Comparison of ENCODE assay signal across 8 cellular contexts in the genomic region with DNA sequence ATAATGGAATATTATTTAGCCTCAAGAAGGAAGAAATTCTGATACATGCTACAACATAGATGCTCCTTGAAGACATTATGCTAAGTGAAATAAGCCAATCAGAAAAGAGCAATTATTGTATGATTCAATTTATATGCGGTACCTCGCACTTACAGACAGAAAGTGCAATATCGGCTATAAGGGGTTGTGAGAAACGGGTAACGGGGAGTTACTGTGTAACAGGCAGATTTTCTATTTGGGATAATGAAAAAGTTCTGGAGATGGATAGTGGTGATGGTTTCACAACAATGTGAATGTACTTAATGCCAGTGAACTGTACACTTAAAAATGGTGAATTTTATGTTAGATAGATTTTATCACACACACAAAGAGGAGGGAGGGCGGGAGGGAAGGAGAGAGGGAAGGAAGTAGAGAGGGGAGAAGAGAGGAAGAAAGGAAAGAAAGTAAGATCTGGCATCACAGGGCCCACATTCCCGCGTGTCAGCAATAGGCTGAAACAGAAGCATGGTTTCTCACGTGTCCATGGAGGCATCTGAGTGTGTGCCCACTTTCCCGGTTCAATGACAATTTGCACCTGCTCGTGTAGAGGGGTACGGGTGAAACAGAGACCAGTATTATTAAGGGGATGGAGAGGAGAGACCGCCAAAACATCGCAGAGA. TPM values are rescaled to one million over a fixed set of nuclear protein-coding genes. Genes with fewer than 3 reads are reported as not detected.
DNase-seq lines count a peak whose midpoint lies in the region; ATAC-seq, FAIRE-seq and TF ChIP-seq lines count a peak whose summit lies in the region.

No MANE protein-coding gene starts in this region.

- H3K36me3 ChIP-seq in BJ (ENCODE audit: control insufficient read depth, insufficient read depth, low read length) (no peaks in the 10 kb centered on the region), keratinocyte (ENCODE audit: control insufficient read depth in 2 of 2, extremely low read depth in 1 of 2, insufficient read depth in 2 of 2, low read length in 2 of 2) (no peaks in the 10 kb centered on the region)

- peak overlapping the region; percentile 80 for H3K9ac ChIP-seq in keratinocyte (ENCODE audit: control insufficient read depth, extremely low read depth, insufficient read depth, low read length)

- no peaks in the 10 kb centered on the region for H3K9me1 ChIP-seq in keratinocyte (ENCODE audit: control insufficient read depth, extremely low read depth, insufficient read depth, low read length)

- TF ChIP-seq CTCF in BJ (IDR thresholded peaks at IDR 0.05; ENCODE audit: insufficient read depth, low read depth, low read length) (no peak), keratinocyte (optimal IDR thresholded peaks at IDR 0.05 in 1 of 3, IDR thresholded peaks at IDR 0.05 in 1 of 3, conservative IDR thresholded peaks at IDR 0.05 in 1 of 3; ENCODE audit: extremely low read depth in 1 of 3, insufficient read depth in 2 of 3, low read length in 3 of 3) (no peak)

- DNase-seq in BJ (ENCODE audit: low read depth) = no peak
- DNase-seq in HS-5 (ENCODE audit: low read depth) = peak; percentile 2
- DNase-seq in amniotic stem cell (lab: John Stamatoyannopoulos, UW) = peak; percentile 7
- DNase-seq in keratinocyte (ENCODE audit: low read depth, low spot score) = no peak
- peak in 8 of 49 donors; percentile 19 to 67 (median 40) for DNase-seq in substantia nigra (lab: John Stamatoyannopoulos, UW)
- no peak for DNase-seq in 8988T
- no peak for DNase-seq in NCI-H82 (lab: John Stamatoyannopoulos, UW)

- peak overlapping the region; percentile 92 for H2AFZ ChIP-seq in keratinocyte (ENCODE audit: control insufficient read depth, low read length)

- no peak for ATAC-seq in GM21423 (IDR thresholded peaks at IDR 0.05; ENCODE audit: unreplicated experiment)

- H3K27me3 ChIP-seq in BJ (ENCODE audit: control insufficient read depth, insufficient read depth, low read length) = no peaks in the 10 kb centered on the region
- H3K27me3 ChIP-seq in keratinocyte (ENCODE audit: control insufficient read depth, extremely low read depth, insufficient read depth, low read length) = no peaks in the 10 kb centered on the region

- CTCF ChIA-PET in BJ (lab: Yijun Ruan, JAX) = interaction anchor here (0.7 to 1.6 kb wide), 6 partner anchors 11 to 170 kb away, joined by 3 to 9 read pairs (median 4); no protein-coding TSS in a partner anchor

- peaks cover 6% of the 10 kb centered on the region for H3K4me1 ChIP-seq in keratinocyte (ENCODE audit: control insufficient read depth, extremely low read depth, insufficient read depth, low read length)

- peak overlapping the region; percentile 58 for H3K4me3 ChIP-seq in BJ (ENCODE audit: low read depth, low read length)
- H3K4me3 ChIP-seq in keratinocyte (ENCODE audit: control insufficient read depth in 2 of 3, extremely low read depth in 1 of 3, insufficient read depth in 2 of 3, low read depth in 1 of 3, low read length in 3 of 3) = peak overlapping the region; percentile 57 to 89 (median 65)

- no peaks in the 10 kb centered on the region for H3K9me3 ChIP-seq in keratinocyte (ENCODE audit: control insufficient read depth, low read depth, low read length)

- H3K4me2 ChIP-seq in keratinocyte (ENCODE audit: control insufficient read depth, extremely low read depth, insufficient read depth, low read depth, low read length) = peak overlapping the region; percentile 79

- H3K27ac ChIP-seq in keratinocyte (ENCODE audit: control insufficient read depth, insufficient read depth, low read length) (peak overlapping the region; percentile 75), substantia nigra (ENCODE audit: low read depth, low read length, poor library complexity, severe bottlenecking) (peak overlapping the region; percentile 91)

- FAIRE-seq in keratinocyte (lab: Jason Lieb, UNC) = no peak

- dilution Hi-C loops in keratinocyte (cut with MboI; ENCODE audit: extremely low pct_ligation_motif_present, low sequenced_read_pairs) = no loop called here

- no peaks in the 10 kb centered on the region for H4K20me1 ChIP-seq in keratinocyte (ENCODE audit: control insufficient read depth, extremely low read depth, insufficient read depth, low read length)

- H3K79me2 ChIP-seq in keratinocyte (ENCODE audit: control insufficient read depth, insufficient read depth, low read length) = peaks cover 24% of the 10 kb centered on the region

- POLR2A ChIA-PET in BJ (lab: Charles Lee) = no interaction called here

RNA-seq across cellular contexts. Expression of gene BLM, which starts 0.7 kb away (rescaled TPM):
- 1.3 and 2.4 TPM in 2 replicates for polyA plus RNA-seq in BJ (2011; rRNA removed)
- polyA minus RNA-seq in BJ (2011; rRNA and poly(A)+ RNA removed) = 2.8 and 3.1 TPM in 2 replicates
- polyA plus RNA-seq in keratinocyte = 0.94 to 4.4 TPM (median 3.2 TPM) in 3 replicates
- 0.12 TPM for polyA plus RNA-seq in keratinocyte (2011; ENCODE audit: low read depth)
- polyA plus RNA-seq in keratinocyte (2011; cell fraction: cytosol; rRNA removed) = 0.99 and 1.8 TPM in 2 replicates
- polyA plus RNA-seq in keratinocyte (2011; cell fraction: nucleus; rRNA removed) = 2.0 and 2.7 TPM in 2 replicates
- 0.39 and 4.0 TPM in 2 replicates for polyA plus RNA-seq in keratinocyte (2012; ENCODE audit: low replicate concordance)
- 1.8 to 9.2 TPM (median 2.3 TPM) in 3 replicates for polyA minus RNA-seq in keratinocyte
- polyA minus RNA-seq in keratinocyte (2011; cell fraction: cytosol; rRNA and poly(A)+ RNA removed) = 2.1 TPM
- 1.6 and 4.5 TPM in 2 replicates for polyA minus RNA-seq in keratinocyte (2011; cell fraction: nucleus; rRNA and poly(A)+ RNA removed)

Comparison
In these comparisons a context has a peak if more than half of its experiments do, and no peak if none do; other contexts are left out.
1. DNase-seq: peak in HS-5 (single experiment) and amniotic stem cell (single experiment); none in BJ (single experiment), keratinocyte (single experiment), 8988T (single experiment) and NCI-H82 (single experiment).